In genomic region chr6:2507638-2508037, GRCh38 we compare ENCODE assay signal across 23 cellular contexts.
"Had no signal": no experiment of that assay in that cellular context is flagged by ENCODE, and none has a peak within 500 bp of the region (broad histone marks: within the 10 kb centered on the region; RNA-seq: fewer than 3 reads in every experiment).

No MANE protein-coding gene starts in this region.

- H3K4me3 ChIP-seq: gastrocnemius medialis, spleen, thoracic aorta, upper lobe of right lung had no signal

- DNase-seq: activated CD4-positive, alpha-beta T cell treated with anti-CD3 and anti-CD28 coated beads, Interleukin-2, amount 10 ng/mL, durations not matched to agents 7 days and 5 days; activated CD4-positive, CD25-positive, alpha-beta regulatory T cell treated with anti-CD3 and anti-CD28 coated beads, Interleukin-2, amount 50 U/mL, for 72 hours; activated CD8-positive, alpha-beta memory T cell treated with anti-CD3 and anti-CD28 coated beads, Interleukin-2, amount 10 ng/mL, durations not matched to agents 7 days and 5 days; activated CD8-positive, alpha-beta T cell treated with anti-CD3 and anti-CD28 coated beads for 36 hours; activated gamma-delta T cell treated with Interleukin-2 at 50 U/mL for 16 hours; aorta; central memory CD4-positive, alpha-beta T cell; effector memory CD4-positive, alpha-beta T cell; gastrocnemius medialis; hippocampal formation; mesenchymal stem cell; occipital lobe; spleen; stimulated activated CD4-positive, alpha-beta T cell treated with anti-CD3 and anti-CD28 coated beads, Interleukin-4, amount 100 ng/mL, for 1 hour; stimulated activated naive CD4-positive, alpha-beta T cell; T-helper 1 cell; upper lobe of right lung; WERI-Rb-1 had no signal

- H3K27ac Mint-ChIP-seq: activated CD4-positive, alpha-beta T cell treated with anti-CD3 and anti-CD28 coated beads, Interleukin-2, amount 10 ng/mL, durations not matched to agents 7 days and 5 days; activated CD8-positive, alpha-beta memory T cell treated with anti-CD3 and anti-CD28 coated beads, Interleukin-2, amount 10 ng/mL, durations not matched to agents 7 days and 5 days; activated CD8-positive, alpha-beta T cell treated with anti-CD3 and anti-CD28 coated beads for 36 hours; activated naive CD4-positive, alpha-beta T cell treated with anti-CD3 and anti-CD28 coated beads, Interleukin-2, amount 50 U/mL, for 24 hours; activated T-helper 1 cell treated with anti-CD3 and anti-CD28 coated beads, Interleukin-12 subunit alpha, Interleukin-12 subunit beta, Interleukin-2, Interleukin-4 antibody, amounts not matched to agents 30 ng/mL and 10 ng/mL and 1 ng/mL, durations not matched to agents 14 hours and 24 hours and 36 hours had no signal

- H3K9me3 Mint-ChIP-seq: activated CD4-positive, alpha-beta T cell treated with anti-CD3 and anti-CD28 coated beads, Interleukin-2, amount 10 ng/mL, durations not matched to agents 7 days and 5 days; activated CD8-positive, alpha-beta T cell treated with anti-CD3 and anti-CD28 coated beads for 36 hours; activated T-helper 1 cell treated with anti-CD3 and anti-CD28 coated beads, Interleukin-12 subunit alpha, Interleukin-12 subunit beta, Interleukin-2, Interleukin-4 antibody, amounts not matched to agents 30 ng/mL and 10 ng/mL and 1 ng/mL, durations not matched to agents 14 hours and 24 hours and 36 hours had no signal

- ATAC-seq: activated CD8-positive, alpha-beta memory T cell treated with anti-CD3 and anti-CD28 coated beads, Interleukin-2, amount 10 ng/mL, durations not matched to agents 7 days and 5 days; activated CD8-positive, alpha-beta T cell treated with anti-CD3 and anti-CD28 coated beads for 36 hours; esophagus mucosa; gastrocnemius medialis; upper lobe of right lung had no signal

- H3K4me1 Mint-ChIP-seq: activated CD4-positive, alpha-beta T cell treated with anti-CD3 and anti-CD28 coated beads, Interleukin-2, amount 10 ng/mL, durations not matched to agents 7 days and 5 days; activated CD8-positive, alpha-beta memory T cell treated with anti-CD3 and anti-CD28 coated beads, Interleukin-2, amount 10 ng/mL, durations not matched to agents 7 days and 5 days; activated naive CD4-positive, alpha-beta T cell treated with anti-CD3 and anti-CD28 coated beads, Interleukin-2, amount 50 U/mL, for 24 hours had no signal

- H3K36me3 Mint-ChIP-seq: activated CD8-positive, alpha-beta memory T cell treated with anti-CD3 and anti-CD28 coated beads, Interleukin-2, amount 10 ng/mL, durations not matched to agents 7 days and 5 days; activated naive CD4-positive, alpha-beta T cell treated with anti-CD3 and anti-CD28 coated beads, Interleukin-2, amount 50 U/mL, for 24 hours; brain had no signal

- H3K4me3 Mint-ChIP-seq: activated CD4-positive, alpha-beta T cell treated with anti-CD3 and anti-CD28 coated beads, Interleukin-2, amount 10 ng/mL, durations not matched to agents 7 days and 5 days; activated CD8-positive, alpha-beta memory T cell treated with anti-CD3 and anti-CD28 coated beads, Interleukin-2, amount 10 ng/mL, durations not matched to agents 7 days and 5 days; activated CD8-positive, alpha-beta T cell treated with anti-CD3 and anti-CD28 coated beads for 36 hours; activated naive CD4-positive, alpha-beta T cell treated with anti-CD3 and anti-CD28 coated beads, Interleukin-2, amount 50 U/mL, for 24 hours; activated T-helper 1 cell treated with anti-CD3 and anti-CD28 coated beads, Interleukin-12 subunit alpha, Interleukin-12 subunit beta, Interleukin-2, Interleukin-4 antibody, amounts not matched to agents 30 ng/mL and 10 ng/mL and 1 ng/mL, durations not matched to agents 14 hours and 24 hours and 36 hours had no signal
